Comparison of ENCODE assay signal across 8 cellular contexts in genomic region chr18:10519999-10520935, GRCh38. TPM values are rescaled to one million over a fixed set of nuclear protein-coding genes. Genes with fewer than 3 reads are reported as not detected.
A peak's percentile ranks its signal among the peaks of the same experiment; 100 is the strongest.
DNase-seq lines count a peak whose midpoint lies in the region; ATAC-seq and TF ChIP-seq lines count a peak whose summit lies in the region.

No MANE protein-coding gene starts in this region.

- CTCF ChIA-PET in HEK293 (lab: Yijun Ruan, JAX): interaction anchor here (0.6 to 5.0 kb wide), 20 partner anchors 9 to 836 kb away, joined by 3 to 115 read pairs (median 3); no protein-coding TSS in a partner anchor

- no peaks in the 10 kb centered on the region for H3K36me3 ChIP-seq in HEK293 (ENCODE audit: control insufficient read depth in 2 of 2, insufficient read depth in 1 of 2, low read length in 2 of 2)

- intact Hi-C loops in left ventricle myocardium superior (cut with micrococcal nuclease): loop anchor here (2.0 to 10.0 kb wide), 2 partner anchors 65 to 549 kb away; partner anchors contain the start of gene APCDD1

- TF ChIP-seq CTCF in HEK293 (tag by site-specific recombination; IDR thresholded peaks at IDR 0.05) (peak; percentile 89), retinal pigment epithelial cell (conservative IDR thresholded peaks at IDR 0.05; ENCODE audit: low read depth, low read length) (peak; percentile 77)

- POLR2A ChIA-PET in HEK293 (lab: Yijun Ruan, JAX): no interaction called here

- H3K9me3 ChIP-seq in HEK293 (ENCODE audit: control insufficient read depth, insufficient read depth, low read depth, low read length): no peaks in the 10 kb centered on the region

- no peak overlapping the region for H3K27ac ChIP-seq in HEK293 (ENCODE audit: extremely low read depth, low read depth, low read length)

- peak; percentile 86 for ATAC-seq in left ventricle myocardium superior

- DNase-seq in ELR (ENCODE audit: low read depth): peak; percentile 88
- DNase-seq in NCI-H1436 treated with DMSO at 0.1 percent for 48 hours (lab: John Stamatoyannopoulos, UW): peak; percentile 16
- peak; percentile 33 for DNase-seq in T follicular helper cell (ENCODE audit: low read depth)
- DNase-seq in anterior cingulate cortex (lab: John Stamatoyannopoulos, UW): peak in 53 of 58 donors; percentile 22 to 88 (median 65)
- peak; percentile 86 for DNase-seq in left ventricle myocardium superior
- DNase-seq in retinal pigment epithelial cell (ENCODE audit: low read depth): peak; percentile 76
- no peak for DNase-seq in cerebellar nuclear complex (lab: John Stamatoyannopoulos, UW)

- no peak overlapping the region for H3K4me3 ChIP-seq in HEK293 (ENCODE audit: low read depth, low read length)
- H3K4me3 ChIP-seq in retinal pigment epithelial cell (ENCODE audit: low read length): no peak overlapping the region

- peaks cover 2% of the 10 kb centered on the region for H3K4me1 ChIP-seq in HEK293 (ENCODE audit: control insufficient read depth, insufficient read depth, low read length)

TF ChIP-seq in HEK293, 187 proteins besides CTCF, POLR2A, EP300 and RAD21 (continues in another document):
- TF ChIP-seq ZNF248 (tag by site-specific recombination; IDR thresholded peaks at IDR 0.05) (no peak), ZNF169 (tag by site-specific recombination; IDR thresholded peaks at IDR 0.05) (no peak), ELK4 (IDR thresholded peaks at IDR 0.05; ENCODE audit: borderline replicate concordance, low read depth, low read length) (no peak), ZNF529 (tag by site-specific recombination; IDR thresholded peaks at IDR 0.05; ENCODE audit: insufficient replicate concordance) (no peak), ZSCAN30 (tag by site-specific recombination; IDR thresholded peaks at IDR 0.05) (0 out of 2 replicates have a peak, but pooled peaks have one; percentile 58), ZNF280C (tag by site-specific recombination; IDR thresholded peaks at IDR 0.05) (no peak), ZNF548 (tag by site-specific recombination; IDR thresholded peaks at IDR 0.05) (no peak), KLF9 (tag by site-specific recombination; IDR thresholded peaks at IDR 0.05; ENCODE audit: low read depth) (no peak), ZNF354C (tag by site-specific recombination; IDR thresholded peaks at IDR 0.05; ENCODE audit: borderline replicate concordance, low read depth) (no peak), ZNF239 (tag by site-specific recombination; IDR thresholded peaks at IDR 0.05) (no peak), ZNF404 (tag by site-specific recombination; IDR thresholded peaks at IDR 0.05) (no peak), PRDM1 (tag by site-specific recombination; IDR thresholded peaks at IDR 0.05) (peak; percentile 37; the same call in 1 of the 2 replicates), ZNF654 (tag by site-specific recombination; IDR thresholded peaks at IDR 0.05; ENCODE audit: low read depth) (peak; percentile 80), ZIC2 (tag by site-specific recombination; IDR thresholded peaks at IDR 0.05) (no peak), ZNF488 (tag by site-specific recombination; IDR thresholded peaks at IDR 0.05) (no peak), ZNF148 (tag by site-specific recombination; IDR thresholded peaks at IDR 0.05; ENCODE audit: borderline replicate concordance) (no peak), ZNF660 (tag by site-specific recombination; IDR thresholded peaks at IDR 0.05) (0 out of 2 replicates have a peak, but pooled peaks have one; percentile 19), ZNF76 (tag by site-specific recombination; IDR thresholded peaks at IDR 0.05; ENCODE audit: borderline replicate concordance, low read depth) (peak; percentile 82; the same call in 1 of the 2 replicates), ZNF501 (tag by site-specific recombination; IDR thresholded peaks at IDR 0.05) (0 out of 2 replicates have a peak, but pooled peaks have one; percentile 31), ZNF776 (tag by site-specific recombination; IDR thresholded peaks at IDR 0.05; ENCODE audit: borderline replicate concordance) (no peak), ZXDB (tag by site-specific recombination; IDR thresholded peaks at IDR 0.05) (no peak), ZBTB10 (tag by site-specific recombination; IDR thresholded peaks at IDR 0.05) (no peak), ZNF112 (tag by site-specific recombination; IDR thresholded peaks at IDR 0.05) (no peak), ZNF302 (tag by site-specific recombination; IDR thresholded peaks at IDR 0.05; ENCODE audit: low read depth) (no peak), ZNF624 (tag by site-specific recombination; IDR thresholded peaks at IDR 0.05) (no peak), ZFP41 (tag by site-specific recombination; IDR thresholded peaks at IDR 0.05; ENCODE audit: borderline replicate concordance) (no peak), ZFP69B (tag by site-specific recombination; IDR thresholded peaks at IDR 0.05) (no peak), ZNF707 (tag by site-specific recombination; IDR thresholded peaks at IDR 0.05) (no peak)

RNA-seq across cellular contexts. Expression of gene NAPG, which starts 5.6 kb away (rescaled TPM):
- total RNA-seq in left ventricle myocardium superior: 26.2 TPM

Comparison
In these comparisons a context has a peak if more than half of its experiments do, and no peak if none do; other contexts are left out.
1. DNase-seq: peak in ELR (single experiment), NCI-H1436 treated with DMSO at 0.1 percent for 48 hours (single experiment), T follicular helper cell (single experiment), anterior cingulate cortex (53 of 58), left ventricle myocardium superior (single experiment) and retinal pigment epithelial cell (single experiment); none in cerebellar nuclear complex (0 of 2).